ENCODE assay signal across 8 cellular contexts in genomic region chr10:73744690-73744994, GRCh38. TPM values are rescaled to one million over a fixed set of nuclear protein-coding genes. Genes with fewer than 3 reads are reported as not detected.
DNase-seq lines count a peak whose midpoint lies in the region; ATAC-seq, FAIRE-seq and TF ChIP-seq lines count a peak whose summit lies in the region.

No MANE protein-coding gene starts in this region.

- intact Hi-C loops in K562 (cut with micrococcal nuclease) = loop anchor here (5.0 kb wide), 1 partner anchor 92 kb away; no protein-coding TSS in a partner anchor

- FAIRE-seq in K562 (lab: Jason Lieb, UNC) = peak; percentile 69

- peaks cover 35% of the 10 kb centered on the region; the same call in 1 of the 2 replicates for H4K20me1 ChIP-seq in BLaER1
- no peaks in the 10 kb centered on the region for H4K20me1 ChIP-seq in K562 (replicated peaks; ENCODE audit: control insufficient read depth, insufficient read depth, low read length)

- H3K4me2 ChIP-seq in BLaER1 (peak overlapping the region; percentile 96), K562 (ENCODE audit: insufficient read depth, low read length) (peak overlapping the region; percentile 99)

- DNase-seq in SW480 (ENCODE audit: low spot score) (peak; percentile 30), K562 (ENCODE audit: extremely low read depth in 1 of 4, low spot score in 3 of 4) (peak in 2 of 4 experiments; percentile 77 to 87), iris pigment epithelial cell (ENCODE audit: low read depth) (peak; percentile 75), NCI-H345 (lab: John Stamatoyannopoulos, UW) (no peak)
- DNase-seq in stimulated activated CD4-positive, alpha-beta T cell treated with anti-CD3 and anti-CD28 coated beads, Interleukin-2, amount 100 ng/mL, for 4 hours (ENCODE audit: low read depth) = peak; percentile 31

- in situ Hi-C loops in K562 (cut with MboI) = no loop called here

- no peaks in the 10 kb centered on the region for H3K9me1 ChIP-seq in K562 (ENCODE audit: control insufficient read depth, insufficient read depth, low read length)

- TF ChIP-seq CTCF in K562 (IDR thresholded peaks at IDR 0.05 in 2 of 3, conservative IDR thresholded peaks at IDR 0.05 in 1 of 3; ENCODE audit: insufficient read depth in 2 of 3, low read depth in 1 of 3, low read length in 3 of 3) = no peak

- H3K4me3 ChIP-seq in BLaER1 (peak overlapping the region; percentile 91), K562 (peak overlapping the region; percentile 72)

- TF ChIP-seq RAD21 in K562 (CRISPR knock-in tag; conservative IDR thresholded peaks at IDR 0.05 in 1 of 2, IDR thresholded peaks at IDR 0.05 in 1 of 2) = no peak

- H3K9ac ChIP-seq in BLaER1 (peak overlapping the region; percentile 91), K562 (ENCODE audit: insufficient read depth in 1 of 2, low read depth in 2 of 2, low read length in 2 of 2) (peak overlapping the region; percentile 92 to 99)

- CTCF ChIA-PET in K562 (lab: Yijun Ruan, JAX; ENCODE audit: low intra/inter-chr PET ratio) = no interaction called here

- H3K79me2 ChIP-seq in K562 (ENCODE audit: control insufficient read depth, insufficient read depth, low read length) = peaks cover 63% of the 10 kb centered on the region

- H2AFZ ChIP-seq in K562 (ENCODE audit: low read depth, low read length) = peak overlapping the region; percentile 95

- H3K9me3 ChIP-seq in BLaER1 (no peaks in the 10 kb centered on the region), K562 (replicated peaks; ENCODE audit: control insufficient read depth, insufficient read depth, low read depth, low read length) (no peaks in the 10 kb centered on the region)

- WGBS in K562 (ENCODE audit: insufficient coverage, low coverage, missing lambda C conversion rate) = under 1% methylated on average over 9 of the region's 9 CpGs

- TF ChIP-seq EP300 in K562 (IDR thresholded peaks at IDR 0.05; ENCODE audit: low read length) = no peak

- H3K27me3 ChIP-seq in BLaER1 (no peaks in the 10 kb centered on the region), K562 (ENCODE audit: control insufficient read depth in 2 of 2, insufficient read depth in 2 of 2, low read length in 2 of 2) (no peaks in the 10 kb centered on the region)

- ATAC-seq in GM19324 (IDR thresholded peaks at IDR 0.05; ENCODE audit: low FRiP score, unreplicated experiment) = peak; percentile 14
- ATAC-seq in HG03378 (IDR thresholded peaks at IDR 0.05; ENCODE audit: unreplicated experiment) = peak; percentile 24
- peak; percentile 77 for ATAC-seq in K562

- TSS peak; percentile 84 for BruUV-seq in K562 (replicated peaks; lab: Mats Ljungman, UMichigan)

- H3K4me1 ChIP-seq in BLaER1 (peaks cover 37% of the 10 kb centered on the region), K562 (replicated peaks in 1 of 2; ENCODE audit: control insufficient read depth in 2 of 2, insufficient read depth in 2 of 2, low read length in 2 of 2) (peaks cover 5 to 25% of the 10 kb centered on the region in 2 experiments; a peak in 3 of 5 replicates)

- H3K36me3 ChIP-seq in BLaER1 = peaks cover 61% of the 10 kb centered on the region
- H3K36me3 ChIP-seq in K562 (ENCODE audit: control insufficient read depth, insufficient read depth, low read length) = peaks cover 51% of the 10 kb centered on the region

- peak overlapping the region; percentile 91 for H3K27ac ChIP-seq in BLaER1
- peak overlapping the region; percentile 99 for H3K27ac ChIP-seq in K562 (ENCODE audit: extremely low read depth, low read depth, low read length)

- no peak for TF ChIP-seq POLR2A in K562 (conservative IDR thresholded peaks at IDR 0.05)

- POLR2A ChIA-PET in K562 (lab: Yijun Ruan, JAX) = interaction anchor here (0.6 to 6.3 kb wide), 15 partner anchors 9 to 1896 kb away, joined by 3 to 118 read pairs (median 6); partner anchors contain the start of gene ANXA7

TF ChIP-seq in K562, 482 proteins besides CTCF, POLR2A, EP300 and RAD21 (continues in another document):
- TF ChIP-seq HDAC1 (IDR thresholded peaks at IDR 0.05) (peak in 1 of 2 experiments; percentile 80; a peak in 2 of 4 replicates), SIN3A (IDR thresholded peaks at IDR 0.05; ENCODE audit: borderline replicate concordance in 2 of 2, control insufficient read depth in 1 of 2, low read depth in 2 of 2, low read length in 2 of 2) (peak in 1 of 2 experiments; percentile 72; a peak in 1 of 4 replicates)

RNA-seq across cellular contexts. Expression of gene SEC24C, which starts 0.5 kb away (rescaled TPM):
- 185 and 253 TPM in 2 replicates for total RNA-seq in K562 (2011; cell fraction: chromatin; rRNA removed; ENCODE audit: low replicate concordance)
- total RNA-seq in K562 (2011; cell fraction: nucleolus; rRNA removed) = 121 and 131 TPM in 2 replicates
- 132 and 136 TPM in 2 replicates for total RNA-seq in K562 (2011; cell fraction: nucleoplasm; rRNA removed)
- total RNA-seq in K562 (2014; rRNA removed) (70.5 and 99.4 TPM in 2 replicates), K562 (2014; rRNA removed; fragmentation: Illumina TruSeq; extraction: Trizol) (48.6 and 48.7 TPM in 2 replicates), K562 (2015; rRNA removed; fragmentation: Illumina TruSeq; extraction: Trizol) (55.5 and 59.4 TPM in 2 replicates), K562 (2021) (103 and 115 TPM in 2 replicates)
- polyA plus RNA-seq in K562 (2011; rRNA removed) (97.4 and 150 TPM in 2 replicates), K562 (2014; fragmentation: Illumina TruSeq; extraction: Trizol) (108 and 110 TPM in 2 replicates), K562 (2014; fragmentation: Nextera tagmentation; extraction: Ambion mirVana) (10 to 100 TPM; 19.0 to 88.4 TPM), K562 (2014; rRNA removed) (64.7 and 68.8 TPM in 2 replicates)
- 116 and 140 TPM in 2 replicates for polyA plus RNA-seq in K562 (2011; cell fraction: cytosol; rRNA removed)
- polyA plus RNA-seq in K562 (2011; cell fraction: nucleus; rRNA removed) = 227 TPM in 2 replicates
- polyA plus RNA-seq in K562 (2012) = 94.4 and 137 TPM in 2 replicates
- 164 and 184 TPM in 2 replicates for polyA minus RNA-seq in K562 (2011; rRNA and poly(A)+ RNA removed)
- 98.3 and 102 TPM in 2 replicates for polyA minus RNA-seq in K562 (2011; cell fraction: cytosol; rRNA and poly(A)+ RNA removed)
- polyA minus RNA-seq in K562 (2011; cell fraction: nucleus; rRNA and poly(A)+ RNA removed) = 40.7 and 54.6 TPM in 2 replicates

RNA-seq across cellular contexts. Expression of gene CHCHD1, which starts 37.2 kb away (rescaled TPM):
- 21.6 and 37.5 TPM in 2 replicates for total RNA-seq in K562 (2011; cell fraction: chromatin; rRNA removed; ENCODE audit: low replicate concordance)
- 20.1 and 25.8 TPM in 2 replicates for total RNA-seq in K562 (2011; cell fraction: nucleolus; rRNA removed)
- 37.9 and 46.2 TPM in 2 replicates for total RNA-seq in K562 (2011; cell fraction: nucleoplasm; rRNA removed)
- total RNA-seq in K562 (2014; rRNA removed) = 82.9 and 130 TPM in 2 replicates
- 68.2 and 79.6 TPM in 2 replicates for total RNA-seq in K562 (2014; rRNA removed; fragmentation: Illumina TruSeq; extraction: Trizol)
- 69.6 and 83.4 TPM in 2 replicates for total RNA-seq in K562 (2015; rRNA removed; fragmentation: Illumina TruSeq; extraction: Trizol)
- total RNA-seq in K562 (2021) = 52.9 and 54.9 TPM in 2 replicates
- polyA plus RNA-seq in K562 (2011; rRNA removed) = 84.9 and 110 TPM in 2 replicates
- 54.8 and 55.0 TPM in 2 replicates for polyA plus RNA-seq in K562 (2011; cell fraction: cytosol; rRNA removed)
- polyA plus RNA-seq in K562 (2011; cell fraction: nucleus; rRNA removed) = 33.4 and 48.1 TPM in 2 replicates
- 70.3 and 131 TPM in 2 replicates for polyA plus RNA-seq in K562 (2012)
- 59.5 and 75.0 TPM in 2 replicates for polyA plus RNA-seq in K562 (2014; fragmentation: Illumina TruSeq; extraction: Trizol)
- 100 to 1,000 TPM in 1 of 2 experiments, 10 to 100 TPM in 1; 89.7 to 114 TPM for polyA plus RNA-seq in K562 (2014; fragmentation: Nextera tagmentation; extraction: Ambion mirVana)
- polyA plus RNA-seq in K562 (2014; rRNA removed) = 126 and 135 TPM in 2 replicates
- polyA minus RNA-seq in K562 (2011; rRNA and poly(A)+ RNA removed) = 21.0 and 21.1 TPM in 2 replicates
- 11.0 and 14.1 TPM in 2 replicates for polyA minus RNA-seq in K562 (2011; cell fraction: cytosol; rRNA and poly(A)+ RNA removed)
- polyA minus RNA-seq in K562 (2011; cell fraction: nucleus; rRNA and poly(A)+ RNA removed) = 11.0 and 27.2 TPM in 2 replicates

RNA-seq across cellular contexts. Expression of gene ZSWIM8, which starts 40.8 kb away (rescaled TPM):
- total RNA-seq in K562 (2011; cell fraction: chromatin; rRNA removed; ENCODE audit: low replicate concordance) = 202 and 543 TPM in 2 replicates
- 249 and 295 TPM in 2 replicates for total RNA-seq in K562 (2011; cell fraction: nucleolus; rRNA removed)
- 177 and 202 TPM in 2 replicates for total RNA-seq in K562 (2011; cell fraction: nucleoplasm; rRNA removed)
- total RNA-seq in K562 (2014; rRNA removed) (21.9 and 34.2 TPM in 2 replicates), K562 (2014; rRNA removed; fragmentation: Illumina TruSeq; extraction: Trizol) (14.9 and 15.0 TPM in 2 replicates), K562 (2015; rRNA removed; fragmentation: Illumina TruSeq; extraction: Trizol) (26.7 and 30.0 TPM in 2 replicates), K562 (2021) (43.4 and 45.6 TPM in 2 replicates)
- polyA plus RNA-seq in K562 (2011; rRNA removed) (35.1 and 76.4 TPM in 2 replicates), K562 (2014; fragmentation: Illumina TruSeq; extraction: Trizol) (40.7 and 51.3 TPM in 2 replicates), K562 (2014; fragmentation: Nextera tagmentation; extraction: Ambion mirVana) (1 to 10 TPM; 5.6 to 6.2 TPM), K562 (2014; rRNA removed) (38.4 and 47.8 TPM in 2 replicates)
- polyA plus RNA-seq in K562 (2011; cell fraction: cytosol; rRNA removed) = 51.3 and 87.4 TPM in 2 replicates
- 367 and 476 TPM in 2 replicates for polyA plus RNA-seq in K562 (2011; cell fraction: nucleus; rRNA removed)
- 41.4 and 84.7 TPM in 2 replicates for polyA plus RNA-seq in K562 (2012)
- 34.3 and 47.0 TPM in 2 replicates for polyA minus RNA-seq in K562 (2011; rRNA and poly(A)+ RNA removed)
- 38.9 and 42.1 TPM in 2 replicates for polyA minus RNA-seq in K562 (2011; cell fraction: cytosol; rRNA and poly(A)+ RNA removed)
- 56.4 and 72.0 TPM in 2 replicates for polyA minus RNA-seq in K562 (2011; cell fraction: nucleus; rRNA and poly(A)+ RNA removed)

RNA-seq across cellular contexts. Expression of gene AGAP5, which starts 46.7 kb away (rescaled TPM):
- 22.4 and 44.9 TPM in 2 replicates for total RNA-seq in K562 (2011; cell fraction: chromatin; rRNA removed; ENCODE audit: low replicate concordance)
- 12.0 and 15.7 TPM in 2 replicates for total RNA-seq in K562 (2011; cell fraction: nucleolus; rRNA removed)
- 23.0 and 30.7 TPM in 2 replicates for total RNA-seq in K562 (2011; cell fraction: nucleoplasm; rRNA removed)
- total RNA-seq in K562 (2014; rRNA removed) (1.2 and 3.5 TPM in 2 replicates), K562 (2014; rRNA removed; fragmentation: Illumina TruSeq; extraction: Trizol) (3.7 and 5.3 TPM in 2 replicates), K562 (2015; rRNA removed; fragmentation: Illumina TruSeq; extraction: Trizol) (6.1 and 6.2 TPM in 2 replicates), K562 (2021) (5.1 and 5.6 TPM in 2 replicates)
- polyA plus RNA-seq in K562 (2011; rRNA removed) (7.5 and 10.1 TPM in 2 replicates), K562 (2014; fragmentation: Illumina TruSeq; extraction: Trizol) (5.4 and 7.0 TPM in 2 replicates), K562 (2014; fragmentation: Nextera tagmentation; extraction: Ambion mirVana) (under 1 TPM; 0.32 to 0.66 TPM), K562 (2014; rRNA removed) (5.0 and 6.8 TPM in 2 replicates)
- 4.1 and 5.4 TPM in 2 replicates for polyA plus RNA-seq in K562 (2011; cell fraction: cytosol; rRNA removed)
- polyA plus RNA-seq in K562 (2011; cell fraction: nucleus; rRNA removed) = 35.9 and 45.0 TPM in 2 replicates
- 3.9 and 9.2 TPM in 2 replicates for polyA plus RNA-seq in K562 (2012)
- polyA minus RNA-seq in K562 (2011; rRNA and poly(A)+ RNA removed) = 5.3 and 5.7 TPM in 2 replicates
- 1.2 and 2.4 TPM in 2 replicates for polyA minus RNA-seq in K562 (2011; cell fraction: cytosol; rRNA and poly(A)+ RNA removed)
- 4.8 and 9.8 TPM in 2 replicates for polyA minus RNA-seq in K562 (2011; cell fraction: nucleus; rRNA and poly(A)+ RNA removed)

Comparison
In these comparisons a context has a peak if more than half of its experiments do, and no peak if none do; other contexts are left out.
1. ATAC-seq: peak in every context shown above with its lines; median percentile 77 in K562; 24 in HG03378; 14 in GM19324.